Comparison of ENCODE assay signal across 13 cellular contexts in genomic region chrX:69539437-69539836, GRCh38. TPM values are rescaled to one million over a fixed set of nuclear protein-coding genes. Genes with fewer than 3 reads are reported as not detected.
A peak's percentile ranks its signal among the peaks of the same experiment; 100 is the strongest.
DNase-seq lines count a peak whose midpoint lies in the region; ATAC-seq and TF ChIP-seq lines count a peak whose summit lies in the region.
"Had no signal": no experiment of that assay in that cellular context is flagged by ENCODE, and none has a peak within 500 bp of the region (broad histone marks: within the 10 kb centered on the region; RNA-seq: fewer than 3 reads in every experiment).

No MANE protein-coding gene starts in this region.

- H3K4me1 Mint-ChIP-seq in CD4-positive, alpha-beta memory T cell: peaks cover 7 to 13% (median 10%) of the 10 kb centered on the region in 4 donors
- peaks cover 4 to 11% of the 10 kb centered on the region in 2 donors for H3K4me1 Mint-ChIP-seq in effector memory CD8-positive, alpha-beta T cell (ENCODE audit: low read depth in 2 of 2)

- peak; percentile 38 for ATAC-seq in GM18907 (IDR thresholded peaks at IDR 0.05; ENCODE audit: unreplicated experiment)
- ATAC-seq in effector memory CD8-positive, alpha-beta T cell (replicated peaks): no peak
- ATAC-seq in PC-3: no peak
- no peak for ATAC-seq in SK-N-SH treated with all-trans-retinoic acid at 6 μM for 48 hours

- H3K9me3 Mint-ChIP-seq in CD4-positive, alpha-beta memory T cell: peaks cover 0 to 2% (median 0%) of the 10 kb centered on the region in 8 donors
- H3K9me3 Mint-ChIP-seq in effector memory CD8-positive, alpha-beta T cell: no peaks in the 10 kb centered on the region

- H4K20me1 ChIP-seq in PC-3 (ENCODE audit: low read length): no peaks in the 10 kb centered on the region

- H3K27me3 Mint-ChIP-seq in CD4-positive, alpha-beta memory T cell: peaks cover 0 to 3% of the 10 kb centered on the region in 2 donors
- peaks cover 8 to 18% of the 10 kb centered on the region in 2 donors for H3K27me3 Mint-ChIP-seq in effector memory CD8-positive, alpha-beta T cell

- intact Hi-C loops in CD4-positive, alpha-beta memory T cell (cut with micrococcal nuclease): loop anchor here (2.0 kb wide), 2 partner anchors 79 to 557 kb away; no protein-coding TSS in a partner anchor
- intact Hi-C loops in PC-3 (cut with micrococcal nuclease): loop anchor here (2.0 kb wide), 1 partner anchor 79 kb away; no protein-coding TSS in a partner anchor

- no peaks in the 10 kb centered on the region for H3K36me3 Mint-ChIP-seq in CD4-positive, alpha-beta memory T cell
- no peaks in the 10 kb centered on the region for H3K36me3 Mint-ChIP-seq in effector memory CD8-positive, alpha-beta T cell (ENCODE audit: insufficient read depth)

- peaks cover 14% of the 10 kb centered on the region for H3K4me1 ChIP-seq in CD4-positive, alpha-beta memory T cell (ENCODE audit: insufficient read depth, low read length)
- H3K4me1 ChIP-seq in PC-3 (ENCODE audit: insufficient read depth, low read length): no peaks in the 10 kb centered on the region

- H2AFZ ChIP-seq in PC-3 (ENCODE audit: low read length): no peak overlapping the region

- no peak overlapping the region for H3K27ac ChIP-seq in CD4-positive, alpha-beta memory T cell (ENCODE audit: low read depth, low read length)
- H3K27ac ChIP-seq in PC-3 (ENCODE audit: low read length): no peak overlapping the region
- H3K27ac ChIP-seq: adrenal gland, coronary artery had no signal

- no peak for TF ChIP-seq CTCF in PC-3 (conservative IDR thresholded peaks at IDR 0.05; ENCODE audit: low read depth, low read length)

- no peaks in the 10 kb centered on the region for H3K9me2 ChIP-seq in PC-3 (replicated peaks; ENCODE audit: low read length)

- no peak overlapping the region for H3K4me2 ChIP-seq in PC-3 (ENCODE audit: low read length)

- H3K27me3 ChIP-seq in CD4-positive, alpha-beta memory T cell (ENCODE audit: insufficient read depth, low read length): no peaks in the 10 kb centered on the region
- H3K27me3 ChIP-seq in PC-3 (ENCODE audit: low read length): 0 out of 2 replicates have a peak, but pooled peaks cover 4% of the 10 kb centered on the region

- no peak for DNase-seq in CD4-positive, alpha-beta memory T cell
- DNase-seq in NAMALWA (ENCODE audit: low spot score) (peak; percentile 53), kidney tubule cell (ENCODE audit: low spot score) (peak; percentile 4), PC-3 (no peak), anterior cingulate cortex (lab: John Stamatoyannopoulos, UW) (no peak)
- DNase-seq in effector memory CD8-positive, alpha-beta T cell: no peak
- DNase-seq: adrenal gland; foreskin fibroblast; kidney glomerular epithelial cell; stimulated activated CD4-positive, alpha-beta T cell treated with anti-CD3 and anti-CD28 coated beads, Interleukin-12 subunit alpha, Interleukin-12 subunit beta, amount 100 ng/mL, for 4 hours had no signal

- POLR2A ChIA-PET in CD4-positive, alpha-beta memory T cell (lab: Charles Lee; ENCODE audit: partially characterized antibody): no interaction called here
- POLR2A ChIA-PET in PC-3 (lab: Charles Lee; ENCODE audit: unreplicated experiment): no interaction called here

- CTCF ChIA-PET in CD4-positive, alpha-beta memory T cell (lab: Charles Lee; ENCODE audit: partially characterized antibody): interaction anchor here (1.5 to 3.0 kb wide), 3 partner anchors 79 to 558 kb away, joined by 5 to 17 read pairs (median 14); no protein-coding TSS in a partner anchor
- CTCF ChIA-PET in PC-3 (lab: Charles Lee): no interaction called here

- no peaks in the 10 kb centered on the region for H3K36me3 ChIP-seq in CD4-positive, alpha-beta memory T cell (ENCODE audit: insufficient read depth, low read length)
- H3K36me3 ChIP-seq in PC-3 (ENCODE audit: low read depth, low read length): no peaks in the 10 kb centered on the region
- H3K36me3 ChIP-seq: adrenal gland had no signal

- no peaks in the 10 kb centered on the region for H3K79me2 ChIP-seq in PC-3 (ENCODE audit: low read length)

- no peaks in the 10 kb centered on the region for H3K9me3 ChIP-seq in CD4-positive, alpha-beta memory T cell (ENCODE audit: control insufficient read depth in 1 of 2, low read length in 2 of 2)
- H3K9me3 ChIP-seq in PC-3 (ENCODE audit: low read length): no peaks in the 10 kb centered on the region
- H3K9me3 ChIP-seq: adrenal gland had no signal

- no peak overlapping the region for H3K9ac ChIP-seq in PC-3 (ENCODE audit: low read length)

- peak overlapping the region in 7 of 8 donors; percentile 7 to 74 (median 40) for H3K4me3 Mint-ChIP-seq in CD4-positive, alpha-beta memory T cell
- H3K4me3 Mint-ChIP-seq in effector memory CD8-positive, alpha-beta T cell: peak overlapping the region in 1 of 2 donors; percentile 64

- peak overlapping the region in 5 of 7 donors; percentile 33 to 85 (median 51) for H3K27ac Mint-ChIP-seq in CD4-positive, alpha-beta memory T cell
- peak overlapping the region in 1 of 2 donors; percentile 57 for H3K27ac Mint-ChIP-seq in effector memory CD8-positive, alpha-beta T cell

- H3K4me3 ChIP-seq in CD4-positive, alpha-beta memory T cell (ENCODE audit: low read length in 2 of 2): no peak overlapping the region
- no peak overlapping the region for H3K4me3 ChIP-seq in PC-3 (ENCODE audit: low read length)

- no TSS peak for BruUV-seq in PC-3 (replicated peaks; lab: Mats Ljungman, UMichigan)

- no peaks in the 10 kb centered on the region for H3F3A ChIP-seq in PC-3 (ENCODE audit: low read length, unreplicated experiment)

TF ChIP-seq in SK-N-SH treated with all-trans-retinoic acid at 6 μM for 48 hours, 23 proteins besides CTCF, POLR2A, EP300 and RAD21 (continues in another document):
- TF ChIP-seq CSDC2 (CRISPR knock-in tag; IDR thresholded peaks at IDR 0.05) (no peak), ZFP3 (CRISPR knock-in tag; IDR thresholded peaks at IDR 0.05) (no peak), TSHZ2 (CRISPR knock-in tag; IDR thresholded peaks at IDR 0.05) (no peak), TOX (CRISPR knock-in tag; IDR thresholded peaks at IDR 0.05; ENCODE audit: borderline replicate concordance) (no peak), TCF4 (CRISPR knock-in tag; IDR thresholded peaks at IDR 0.05; ENCODE audit: borderline replicate concordance) (no peak), ISL1 (CRISPR knock-in tag; IDR thresholded peaks at IDR 0.05) (no peak), ESRRG (CRISPR knock-in tag; IDR thresholded peaks at IDR 0.05) (no peak), RARB (CRISPR knock-in tag; IDR thresholded peaks at IDR 0.05) (no peak), BACH2 (CRISPR knock-in tag; IDR thresholded peaks at IDR 0.05; ENCODE audit: borderline replicate concordance) (no peak), ARNTL (CRISPR knock-in tag; IDR thresholded peaks at IDR 0.05; ENCODE audit: borderline replicate concordance, low read depth) (no peak), PATZ1 (CRISPR knock-in tag; IDR thresholded peaks at IDR 0.05; ENCODE audit: borderline replicate concordance) (no peak), ZNF70 (CRISPR knock-in tag; IDR thresholded peaks at IDR 0.05) (no peak)

RNA-seq across cellular contexts. Expression of gene NALF2, which starts 35.3 kb away (rescaled TPM):
- not detected for total RNA-seq in CD4-positive, alpha-beta memory T cell
- polyA plus RNA-seq in CD4-positive, alpha-beta memory T cell: under 1 TPM in 1 of 2 donors, not detected in 1; 0.07 TPM
- not detected in 2 replicates for total RNA-seq in PC-3 (2014; rRNA removed)

Comparison
In these comparisons a context has a peak if more than half of its experiments do, and no peak if none do; other contexts are left out.
1. DNase-seq: peak in NAMALWA (single experiment) and kidney tubule cell (single experiment); none in CD4-positive, alpha-beta memory T cell (0 of 5), effector memory CD8-positive, alpha-beta T cell (0 of 3), PC-3 (single experiment) and anterior cingulate cortex (0 of 58).